Comparison of ENCODE assay signal across 8 cellular contexts in the genomic region with DNA sequence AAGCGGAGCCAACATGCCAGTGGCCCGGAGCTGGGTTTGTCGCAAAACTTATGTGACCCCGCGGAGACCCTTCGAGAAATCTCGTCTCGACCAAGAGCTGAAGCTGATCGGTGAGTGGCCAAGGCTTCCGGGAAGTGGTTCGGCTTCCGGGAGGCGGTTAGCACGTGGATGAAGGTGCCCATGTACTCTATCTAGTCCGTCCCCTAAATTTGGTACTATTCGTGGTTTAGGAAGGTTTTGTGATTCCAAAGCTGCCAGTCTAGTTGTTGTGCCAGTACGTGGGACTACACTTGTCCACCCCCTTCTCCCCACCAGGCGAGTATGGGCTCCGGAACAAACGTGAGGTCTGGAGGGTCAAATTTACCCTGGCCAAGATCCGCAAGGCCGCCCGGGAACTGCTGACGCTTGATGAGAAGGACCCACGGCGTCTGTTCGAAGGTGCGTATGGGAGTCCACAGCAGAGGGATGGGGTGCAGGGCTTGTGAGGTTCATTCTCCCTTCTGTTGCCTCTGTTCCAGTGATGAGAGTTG. TPM values are rescaled to one million over a fixed set of nuclear protein-coding genes. Genes with fewer than 3 reads are reported as not detected.
DNase-seq lines count a peak whose midpoint lies in the region; TF ChIP-seq lines count a peak whose summit lies in the region.

No MANE protein-coding gene starts in this region.

- no peaks in the 10 kb centered on the region for H3K27me3 ChIP-seq in Loucy (ENCODE audit: insufficient read depth, low read length, poor library complexity, severe bottlenecking)
- no peaks in the 10 kb centered on the region for H3K27me3 ChIP-seq in dorsolateral prefrontal cortex

- no peaks in the 10 kb centered on the region for H3K9me3 ChIP-seq in Loucy (ENCODE audit: insufficient read depth, low read depth, low read length)

- H3K27ac ChIP-seq in C4-2B (peak overlapping the region; percentile 87), dorsolateral prefrontal cortex (peak overlapping the region; percentile 83 to 99 (median 95))

- H2AFZ ChIP-seq in Loucy (ENCODE audit: low read length), result no peak overlapping the region

- H3K36me3 Mint-ChIP-seq in nephron (ENCODE audit: low read depth), result peaks cover 59% of the 10 kb centered on the region

- H3K4me3 Mint-ChIP-seq in nephron, result peak overlapping the region; percentile 93 to 98 (median 97)

- peak overlapping the region; percentile 75 for H3K9ac ChIP-seq in Loucy (ENCODE audit: low read depth, low read length, poor library complexity, severe bottlenecking)

- H3K9me2 ChIP-seq in Loucy (replicated peaks; ENCODE audit: low read depth, low read length), result no peaks in the 10 kb centered on the region

- peak overlapping the region; percentile 95 to 98 (median 98) for H3K27ac Mint-ChIP-seq in nephron

- H3K4me3 ChIP-seq in Loucy (ENCODE audit: low read length, poor library complexity, severe bottlenecking), result peak overlapping the region; percentile 100
- peak overlapping the region; percentile 56 to 97 (median 83) for H3K4me3 ChIP-seq in dorsolateral prefrontal cortex

- no peaks in the 10 kb centered on the region; the same call in 1 of the 2 replicates for H3F3A ChIP-seq in Loucy (ENCODE audit: low read depth)

- no peaks in the 10 kb centered on the region for H3K9me3 Mint-ChIP-seq in nephron

- peaks cover 41% of the 10 kb centered on the region for H3K4me1 ChIP-seq in Loucy (ENCODE audit: insufficient read depth, low read length, poor library complexity, severe bottlenecking)

- peaks cover 53% of the 10 kb centered on the region for H4K20me1 ChIP-seq in Loucy (ENCODE audit: insufficient read depth, low read length, poor library complexity, severe bottlenecking)

- intact Hi-C loops in dorsolateral prefrontal cortex (cut with DNase I), result no loop called here

- peaks cover 50% of the 10 kb centered on the region for H3K36me3 ChIP-seq in Loucy (ENCODE audit: insufficient read depth, low read length)

- H3K4me1 Mint-ChIP-seq in nephron, result peaks cover 54% of the 10 kb centered on the region

- DNase-seq in dorsolateral prefrontal cortex (no peak), Kasumi-1 (lab: John Stamatoyannopoulos, UW) (no peak), NOMO-1 treated with dmso at 0.1 percent for 144 hours (lab: John Stamatoyannopoulos, UW; ENCODE audit: unreplicated experiment) (no peak), NCI-H345 treated with DMSO at 0.1 percent for 48 hours (lab: John Stamatoyannopoulos, UW; ENCODE audit: unreplicated experiment) (no peak), germinal center (ENCODE audit: low spot score) (no peak)

- H3K4me2 ChIP-seq in Loucy (ENCODE audit: low read depth, low read length, poor library complexity, severe bottlenecking), result peak overlapping the region; percentile 100

- no peaks in the 10 kb centered on the region for H3K27me3 Mint-ChIP-seq in nephron (ENCODE audit: low read depth)

- H3K79me2 ChIP-seq in Loucy (ENCODE audit: insufficient read depth, low read length), result peaks cover 58% of the 10 kb centered on the region

- TF ChIP-seq CTCF in C4-2B (conservative IDR thresholded peaks at IDR 0.05), result no peak
- no peak for TF ChIP-seq CTCF in Loucy (conservative IDR thresholded peaks at IDR 0.05; ENCODE audit: low read length)
- peak in 3 of 56 donors; percentile 1 to 27 (median 3) for TF ChIP-seq CTCF in dorsolateral prefrontal cortex (IDR thresholded peaks at IDR 0.05 in 54 of 56, conservative IDR thresholded peaks at IDR 0.05 in 2 of 56; ENCODE audit: low read depth in 1 of 56, partially characterized antibody in 56 of 56)
- TF ChIP-seq CTCF in nephron (IDR thresholded peaks at IDR 0.05; ENCODE audit: unreplicated experiment in 3 of 3), result no peak

RNA-seq across cellular contexts. Expression of gene RPS9, which starts 0.6 kb away (rescaled TPM):
- total RNA-seq in dorsolateral prefrontal cortex, result 100 to 1,000 TPM; 250 to 548 (median 358) TPM

RNA-seq across cellular contexts. Expression of gene TSEN34, which starts 10.1 kb away (rescaled TPM):
- total RNA-seq in dorsolateral prefrontal cortex, result 10 to 100 TPM; 12.2 to 25.3 (median 17.5) TPM

RNA-seq across cellular contexts. Expression of gene MBOAT7, which starts 11.9 kb away (rescaled TPM):
- total RNA-seq in dorsolateral prefrontal cortex, result 100 to 1,000 TPM in 119 of 120 experiments, 10 to 100 TPM in 1; 70.2 to 312 (median 183) TPM

RNA-seq across cellular contexts. Expression of gene LILRB3, which starts 21.6 kb away (rescaled TPM):
- total RNA-seq in dorsolateral prefrontal cortex, result 10 to 100 TPM in 5 of 120 experiments, 1 to 10 TPM in 96, under 1 TPM in 15, not detected in 4; 0.54 to 20.9 (median 2.7) TPM

RNA-seq across cellular contexts. Expression of gene TMC4, which starts 28.3 kb away (rescaled TPM):
- total RNA-seq in dorsolateral prefrontal cortex, result 1 to 10 TPM in 94 of 120 experiments, under 1 TPM in 21, not detected in 5; 0.40 to 8.8 (median 1.9) TPM
